14 cellular contexts compared by ENCODE assay signal in the genomic region with DNA sequence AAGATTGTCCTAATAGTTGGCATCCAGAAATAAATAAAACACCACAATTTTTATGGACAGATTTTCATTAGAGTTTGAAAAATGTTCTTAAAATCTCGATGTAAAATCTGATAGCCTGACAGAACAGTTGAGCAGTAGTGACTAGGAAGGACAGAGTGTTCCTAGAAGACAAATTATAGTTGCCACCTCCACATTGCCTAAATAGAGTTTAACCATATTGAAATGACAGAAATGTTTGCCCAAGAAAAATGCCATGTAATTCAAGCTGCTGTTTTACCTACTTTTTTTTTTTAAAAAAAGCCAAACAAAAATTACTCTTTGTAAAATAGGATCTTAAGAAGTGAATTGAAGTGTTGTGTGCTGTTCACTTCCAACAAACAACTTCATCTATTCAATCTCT. TPM values are rescaled to one million over a fixed set of nuclear protein-coding genes. Genes with fewer than 3 reads are reported as not detected.
A peak's percentile ranks its signal among the peaks of the same experiment; 100 is the strongest.
DNase-seq lines count a peak whose midpoint lies in the region; ATAC-seq, FAIRE-seq and TF ChIP-seq lines count a peak whose summit lies in the region.
"Had no signal": no experiment of that assay in that cellular context is flagged by ENCODE, and none has a peak within 500 bp of the region (broad histone marks: within the 10 kb centered on the region; RNA-seq: fewer than 3 reads in every experiment).

No MANE protein-coding gene starts in this region.

- no peaks in the 10 kb centered on the region for H3K9me3 ChIP-seq in PC-3 (ENCODE audit: low read length)
- no peaks in the 10 kb centered on the region for H3K9me3 ChIP-seq in mammary epithelial cell (replicated peaks; ENCODE audit: insufficient read depth, low read length)
- no peaks in the 10 kb centered on the region for H3K9me3 ChIP-seq in psoas muscle
- H3K9me3 ChIP-seq: BLaER1 treated with 17β-estradiol and CSF1 and Interleukin-3, amounts not matched to agents 10 nM and 100 nM had no signal

- no peaks in the 10 kb centered on the region for H3K36me3 ChIP-seq in PC-3 (ENCODE audit: low read depth, low read length)
- H3K36me3 ChIP-seq in mammary epithelial cell (ENCODE audit: insufficient read depth, low read length), result no peaks in the 10 kb centered on the region
- no peaks in the 10 kb centered on the region for H3K36me3 ChIP-seq in psoas muscle (ENCODE audit: insufficient read depth in 1 of 2, low read depth in 1 of 2)
- H3K36me3 ChIP-seq: BLaER1 treated with 17β-estradiol and CSF1 and Interleukin-3, amounts not matched to agents 10 nM and 100 nM had no signal

- POLR2A ChIA-PET in PC-3 (lab: Charles Lee; ENCODE audit: unreplicated experiment), result interaction anchor here (0.6 kb wide), 1 partner anchor 13 kb away, joined by 3 read pairs; no protein-coding TSS in a partner anchor

- peaks cover 74% of the 10 kb centered on the region for H3K4me1 ChIP-seq in PC-3 (ENCODE audit: insufficient read depth, low read length)
- peaks cover 38% of the 10 kb centered on the region for H3K4me1 ChIP-seq in mammary epithelial cell (ENCODE audit: insufficient read depth, low read length)
- peaks cover 31% of the 10 kb centered on the region for H3K4me1 ChIP-seq in psoas muscle

- peak overlapping the region; percentile 39 for H3K9ac ChIP-seq in PC-3 (ENCODE audit: low read length)
- H3K9ac ChIP-seq in mammary epithelial cell (ENCODE audit: insufficient read depth, low read length), result no peak overlapping the region
- H3K9ac ChIP-seq: BLaER1 treated with 17β-estradiol and CSF1 and Interleukin-3, amounts not matched to agents 10 nM and 100 nM had no signal

- H3K27ac ChIP-seq in PC-3 (ENCODE audit: low read length), result peak overlapping the region; percentile 57
- no peak overlapping the region for H3K27ac ChIP-seq in mammary epithelial cell (ENCODE audit: insufficient read depth, low read depth, low read length)
- H3K27ac ChIP-seq in psoas muscle, result peak overlapping the region; percentile 38
- H3K27ac ChIP-seq: BLaER1 treated with 17β-estradiol and CSF1 and Interleukin-3, amounts not matched to agents 10 nM and 100 nM had no signal

- DNase-seq in D721Med (ENCODE audit: insufficient read length, low spot score) (no peak), PC-3 (no peak), mammary epithelial cell (no peak), psoas muscle (no peak), omental fat pad (ENCODE audit: low spot score) (no peak), HUDEP-2 (lab: John Stamatoyannopoulos, UW; ENCODE audit: unreplicated experiment in 76 of 76) (no peak)
- no peak for DNase-seq in activated CD8-positive, alpha-beta memory T cell treated with anti-CD3 and anti-CD28 coated beads, Interleukin-2, amount 50 U/mL, for 48 hours
- DNase-seq: Kasumi-1, NCI-H1417, NCI-H2029, NCI-H2171 treated with DMSO at 0.1 percent for 48 hours, NCI-H82, SHP77 had no signal

- H3K4me2 ChIP-seq in PC-3 (ENCODE audit: low read length) (peak overlapping the region; percentile 27; the same call in 1 of the 2 replicates), mammary epithelial cell (ENCODE audit: insufficient read depth, low read depth, low read length) (no peak overlapping the region)

- TF ChIP-seq CTCF in D721Med (IDR thresholded peaks at IDR 0.05; ENCODE audit: insufficient read depth, missing control alignments), result no peak
- no peak for TF ChIP-seq CTCF in PC-3 (conservative IDR thresholded peaks at IDR 0.05; ENCODE audit: low read depth, low read length)
- no peak for TF ChIP-seq CTCF in mammary epithelial cell (conservative IDR thresholded peaks at IDR 0.05 in 1 of 2, IDR thresholded peaks at IDR 0.05 in 1 of 2; ENCODE audit: extremely low read depth in 1 of 2, insufficient read depth in 1 of 2, low read depth in 1 of 2, low read length in 2 of 2)
- no peak for TF ChIP-seq CTCF in psoas muscle (IDR thresholded peaks at IDR 0.05)
- TF ChIP-seq CTCF in omental fat pad (IDR thresholded peaks at IDR 0.05), result no peak

- H3K4me3 ChIP-seq in PC-3 (ENCODE audit: low read length) (no peak overlapping the region), mammary epithelial cell (replicated peaks in 1 of 3; ENCODE audit: insufficient read depth in 1 of 3, low read depth in 2 of 3, low read length in 3 of 3) (no peak overlapping the region), psoas muscle (no peak overlapping the region)
- H3K4me3 ChIP-seq: BLaER1 treated with 17β-estradiol and CSF1 and Interleukin-3, amounts not matched to agents 10 nM and 100 nM had no signal

- intact Hi-C loops in PC-3 (cut with micrococcal nuclease) (loop anchor here (1.0 to 2.0 kb wide), 4 partner anchors 72 to 229 kb away; no protein-coding TSS in a partner anchor), mammary epithelial cell (cut with micrococcal nuclease) (loop anchor here (1.0 to 5.0 kb wide), 5 partner anchors 72 to 813 kb away; a partner anchor contains a TSS), psoas muscle (cut with DNase I) (loop anchor here (5.0 to 10.0 kb wide), 2 partner anchors 73 to 221 kb away; no protein-coding TSS in a partner anchor)

- peak; percentile 6 for FAIRE-seq in D721Med (lab: Jason Lieb, UNC)

- CTCF ChIA-PET in PC-3 (lab: Charles Lee) (interaction anchor here (0.6 to 2.4 kb wide), 3 partner anchors 53 to 296 kb away, joined by 3 to 9 read pairs (median 3); no protein-coding TSS in a partner anchor), mammary epithelial cell (lab: Charles Lee; ENCODE audit: low non-redundant PET) (no interaction called here)

- in situ Hi-C loops in mammary epithelial cell (cut with MboI; ENCODE audit: low sequenced_read_pairs in 2 of 2), result loop anchor here in 1 of 2 donors (10.0 kb wide), 1 partner anchor 221 kb away; no protein-coding TSS in a partner anchor

- H4K20me1 ChIP-seq in PC-3 (ENCODE audit: low read length), result no peaks in the 10 kb centered on the region
- no peaks in the 10 kb centered on the region for H4K20me1 ChIP-seq in mammary epithelial cell (ENCODE audit: insufficient read depth, low read length)
- H4K20me1 ChIP-seq: BLaER1 treated with 17β-estradiol and CSF1 and Interleukin-3, amounts not matched to agents 10 nM and 100 nM had no signal

- no peak for ATAC-seq in PC-3
- ATAC-seq in psoas muscle, result peak in 2 of 4 donors; percentile 50 to 64
- ATAC-seq in omental fat pad (ENCODE audit: low FRiP score), result no peak

- peaks cover 19% of the 10 kb centered on the region for H3K79me2 ChIP-seq in PC-3 (ENCODE audit: low read length)
- no peaks in the 10 kb centered on the region for H3K79me2 ChIP-seq in mammary epithelial cell (ENCODE audit: insufficient read depth, low read length)

- BruUV-seq in PC-3 (replicated peaks; lab: Mats Ljungman, UMichigan), result no TSS peak
- BruUV-seq in mammary epithelial cell (replicated peaks; lab: Mats Ljungman, UMichigan), result no TSS peak

- H3F3A ChIP-seq in PC-3 (ENCODE audit: low read length, unreplicated experiment), result peaks cover 8% of the 10 kb centered on the region

- peak overlapping the region; percentile 32 for H2AFZ ChIP-seq in PC-3 (ENCODE audit: low read length)
- H2AFZ ChIP-seq in mammary epithelial cell (ENCODE audit: low read depth, low read length), result peak overlapping the region; percentile 64

- dilution Hi-C loops in mammary epithelial cell (cut with HindIII; ENCODE audit: low sequenced_read_pairs), result no loop called here

- 67% methylated on average over 1 of the region's 1 CpG for WGBS in mammary epithelial cell (ENCODE audit: low coverage, missing lambda C conversion rate)
- 13 to 23% (median 16%) methylated on average over 1 of the region's 1 CpG for whole genome bisulfite sequencing in psoas muscle, 3 donors

- no peaks in the 10 kb centered on the region for H3K9me2 ChIP-seq in PC-3 (replicated peaks; ENCODE audit: low read length)

- H3K27me3 ChIP-seq in PC-3 (ENCODE audit: low read length), result no peaks in the 10 kb centered on the region
- no peaks in the 10 kb centered on the region for H3K27me3 ChIP-seq in mammary epithelial cell (ENCODE audit: insufficient read depth, low read length)
- H3K27me3 ChIP-seq in psoas muscle (ENCODE audit: insufficient read depth in 3 of 3, low read length in 2 of 3), result no peaks in the 10 kb centered on the region
- H3K27me3 ChIP-seq: BLaER1 treated with 17β-estradiol and CSF1 and Interleukin-3, amounts not matched to agents 10 nM and 100 nM had no signal

RNA-seq across cellular contexts. Expression of a gene that starts 8.9 kb away (rescaled TPM):
- total RNA-seq in PC-3 (2014; rRNA removed), result 57.4 and 74.4 TPM in 2 replicates
- total RNA-seq in mammary epithelial cell, result 10 to 100 TPM; 79.4 to 88.7 TPM
- 18.6 TPM for polyA plus RNA-seq in mammary epithelial cell
- polyA minus RNA-seq in mammary epithelial cell, result 31.3 TPM
- total RNA-seq in psoas muscle, result 10 to 100 TPM; 15.1 to 29.4 (median 20.6) TPM
- 10 to 100 TPM in 2 of 3 donors, 1 to 10 TPM in 1; 8.8 to 23.7 (median 17.6) TPM for polyA plus RNA-seq in psoas muscle
- 10 to 100 TPM; 37.0 to 67.6 (median 50.5) TPM for total RNA-seq in omental fat pad

RNA-seq across cellular contexts. Expression of a gene that starts 25.3 kb away (rescaled TPM):
- total RNA-seq in PC-3 (2014; rRNA removed) (6.0 and 7.1 TPM in 2 replicates), mammary epithelial cell (1 to 10 TPM; 1.8 to 3.0 TPM), psoas muscle (100 to 1,000 TPM; 216 to 376 (median 312) TPM), omental fat pad (not detected)
- polyA plus RNA-seq in mammary epithelial cell (2.2 TPM), psoas muscle (100 to 1,000 TPM in 1 of 3 donors, 10 to 100 TPM in 2; 24.3 to 117 (median 97.4) TPM)
- polyA minus RNA-seq in mammary epithelial cell, result 2.3 TPM

Comparison
In these comparisons a context has a peak if more than half of its experiments do, and no peak if none do; other contexts are left out.
1. RNA of a gene that starts 25.3 kb away (total RNA-seq): 216 to 376 TPM in psoas muscle; 6.0 to 7.1 TPM in PC-3, 1.8 to 3.0 TPM in mammary epithelial cell and not detected in omental fat pad; every median in the first group is over 10 times any median in the second.